Comparison of ENCODE assay signal across 18 cellular contexts in genomic region chr6:36627141-36627540, GRCh38. TPM values are rescaled to one million over a fixed set of nuclear protein-coding genes. Genes with fewer than 3 reads are reported as not detected.
DNase-seq lines count a peak whose midpoint lies in the region; TF ChIP-seq lines count a peak whose summit lies in the region.
"Had no signal": no experiment of that assay in that cellular context is flagged by ENCODE, and none has a peak within 500 bp of the region (broad histone marks: within the 10 kb centered on the region; RNA-seq: fewer than 3 reads in every experiment).

No MANE protein-coding gene starts in this region.

- no peak overlapping the region for H3K14ac ChIP-seq in H9 (ENCODE audit: insufficient read depth, low read length)

- no peak overlapping the region for H3T11ph ChIP-seq in H9 (ENCODE audit: low read length)

- H3K36me3 ChIP-seq in muscle layer of colon (ENCODE audit: insufficient read depth, low read length) (no peaks in the 10 kb centered on the region), stomach smooth muscle (ENCODE audit: control insufficient read depth in 2 of 2, insufficient read depth in 2 of 2, low read length in 2 of 2) (no peaks in the 10 kb centered on the region), BE2C (no peaks in the 10 kb centered on the region)
- H3K36me3 ChIP-seq: pancreas had no signal

- H3K4me1 Mint-ChIP-seq in H9: peaks cover 2 to 6% of the 10 kb centered on the region in 2 experiments

- H4K91ac ChIP-seq in H9 (ENCODE audit: insufficient read length, low read depth, low read length): no peak overlapping the region

- H3K27ac Mint-ChIP-seq in H9: peak overlapping the region in 2 of 3 experiments; percentile 40 to 66; a peak in 3 of 7 replicates

- CTCF ChIA-PET in GM10248 (lab: Yijun Ruan, JAX): interaction anchor here (0.9 to 2.6 kb wide), 11 partner anchors 9 to 149 kb away, joined by 3 to 17 read pairs (median 3); no protein-coding TSS in a partner anchor

- H4K20me1 ChIP-seq in H9 (ENCODE audit: control insufficient read depth, insufficient read depth, insufficient read length): no peaks in the 10 kb centered on the region

- H3K23me2 ChIP-seq in H9 (ENCODE audit: insufficient read length, low read depth, low read length, poor library complexity, severe bottlenecking): no peaks in the 10 kb centered on the region

- H3K23ac ChIP-seq in H9 (ENCODE audit: insufficient read length, low read depth, low read length): no peak overlapping the region

- POLR2A ChIA-PET in GM10248 (lab: Yijun Ruan, JAX): interaction anchor here (1.4 kb wide), 1 partner anchor 52 kb away, joined by 6 read pairs; the partner anchor contains the start of gene CDKN1A

- H4K5ac ChIP-seq in H9 (ENCODE audit: insufficient read length, low read depth, low read length): no peak overlapping the region

- no peak for TF ChIP-seq CTCF in H9 (conservative IDR thresholded peaks at IDR 0.05)
- TF ChIP-seq CTCF in GM10248 (IDR thresholded peaks at IDR 0.05; ENCODE audit: control extremely low read depth, extremely low read depth, low read depth, missing control alignments): no peak
- TF ChIP-seq CTCF in BE2C (IDR thresholded peaks at IDR 0.05; ENCODE audit: low read depth, low read length): no peak

- H3K4me3 ChIP-seq in muscle layer of colon (ENCODE audit: low read depth in 1 of 2, low read length in 2 of 2) (no peak overlapping the region), stomach smooth muscle (ENCODE audit: low read length in 2 of 2) (peak overlapping the region in 1 of 2 donors; percentile 2), BE2C (ENCODE audit: low read depth, low read length) (no peak overlapping the region)
- H3K4me3 ChIP-seq: pancreas had no signal

- no peak overlapping the region for H2AK5ac ChIP-seq in H9 (ENCODE audit: insufficient read length, low read length)

- no peaks in the 10 kb centered on the region for H3K9me3 ChIP-seq in H9 (ENCODE audit: control insufficient read depth, low read depth, low read length)
- H3K9me3 ChIP-seq in muscle layer of colon (ENCODE audit: low read length): no peaks in the 10 kb centered on the region
- no peaks in the 10 kb centered on the region for H3K9me3 ChIP-seq in stomach smooth muscle (ENCODE audit: control insufficient read depth in 2 of 2, low read length in 2 of 2)
- H3K9me3 ChIP-seq in BE2C: no peaks in the 10 kb centered on the region
- H3K9me3 ChIP-seq: pancreas had no signal

- no peak overlapping the region for H3K56ac ChIP-seq in H9 (ENCODE audit: insufficient read length, low read depth, low read length)

- DNase-seq in H9 (no peak), MV-4-11 (lab: John Stamatoyannopoulos, UW) (no peak), T-helper 9 cell (no peak), GM10248 (ENCODE audit: extremely low spot score) (no peak), BE2C (no peak)
- DNase-seq: activated CD4-positive, alpha-beta T cell treated with anti-CD3 and anti-CD28 coated beads, Interleukin-2, amount 50 U/mL, for 48 hours; activated naive CD4-positive, alpha-beta T cell treated with anti-CD3 and anti-CD28 coated beads, Interleukin-2, amount 50 U/mL, for 16 hours; COR-L47; cortex of kidney; H7; NCI-H1048; NCI-H510A had no signal

- no peak overlapping the region for H3K9ac ChIP-seq in H9 (ENCODE audit: extremely low read depth, insufficient read length, low read length)
- H3K9ac ChIP-seq in muscle layer of colon (ENCODE audit: low read length): no peak overlapping the region
- no peak overlapping the region for H3K9ac ChIP-seq in stomach smooth muscle (ENCODE audit: low read length in 2 of 2)

- no peak overlapping the region for H2AFZ ChIP-seq in H9 (ENCODE audit: low read length)

- H3K79me1 ChIP-seq in H9 (ENCODE audit: insufficient read depth, low read depth, low read length, poor library complexity, severe bottlenecking): no peaks in the 10 kb centered on the region

- no CpG with 5 or more reads among the region's 5 CpGs for WGBS in H9 (ENCODE audit: extremely low coverage, insufficient read length, low lambda C conversion rate)

- no peak overlapping the region for H3K27ac ChIP-seq in H9 (ENCODE audit: insufficient read length, low read depth, low read length)
- H3K27ac ChIP-seq in cingulate gyrus (ENCODE audit: low read depth, low read length): peak overlapping the region; percentile 39
- peak overlapping the region; percentile 73 for H3K27ac ChIP-seq in muscle layer of colon (ENCODE audit: low read depth, low read length)
- peak overlapping the region; percentile 55 for H3K27ac ChIP-seq in stomach smooth muscle (ENCODE audit: low read length)
- H3K27ac ChIP-seq: VCaP had no signal

- no peak overlapping the region for H3K4me2 ChIP-seq in H9 (ENCODE audit: insufficient read depth, insufficient read length, low read length)

- H2BK5ac ChIP-seq in H9 (ENCODE audit: insufficient read length, low read length): no peak overlapping the region

- no peak overlapping the region for H3K18ac ChIP-seq in H9 (ENCODE audit: insufficient read length, low read depth, low read length)

- H2BK20ac ChIP-seq in H9 (ENCODE audit: low read depth, low read length, poor library complexity, severe bottlenecking): no peak overlapping the region

- no peak overlapping the region for H2BK15ac ChIP-seq in H9 (ENCODE audit: low read depth, low read length)

- H3K4ac ChIP-seq in H9 (ENCODE audit: low read depth, low read length): no peak overlapping the region

- H3K27me3 ChIP-seq in H9 (ENCODE audit: insufficient read depth, low read length) (no peaks in the 10 kb centered on the region), muscle layer of colon (ENCODE audit: control insufficient read depth in 1 of 2, insufficient read depth in 2 of 2, low read length in 2 of 2) (no peaks in the 10 kb centered on the region), stomach smooth muscle (ENCODE audit: control insufficient read depth in 1 of 2, insufficient read depth in 2 of 2, low read length in 2 of 2) (no peaks in the 10 kb centered on the region), BE2C (no peaks in the 10 kb centered on the region)
- H3K27me3 ChIP-seq: foreskin keratinocyte, pancreas had no signal

- no peaks in the 10 kb centered on the region for H3K9me3 Mint-ChIP-seq in H9

- peaks cover 7% of the 10 kb centered on the region for H3K27me3 Mint-ChIP-seq in H9 (ENCODE audit: low read depth)

- H3K4me1 ChIP-seq in H9 (ENCODE audit: insufficient read depth, low read length) (no peaks in the 10 kb centered on the region), muscle layer of colon (ENCODE audit: insufficient read depth, low read length) (peaks cover 26% of the 10 kb centered on the region), stomach smooth muscle (ENCODE audit: control insufficient read depth, insufficient read depth, low read length) (peaks cover 28% of the 10 kb centered on the region), BE2C (no peaks in the 10 kb centered on the region)

- no peaks in the 10 kb centered on the region for H3K79me2 ChIP-seq in H9 (ENCODE audit: insufficient read depth, low read length)

- no peak overlapping the region for H2BK120ac ChIP-seq in H9 (ENCODE audit: low read depth, low read length, poor library complexity, severe bottlenecking)

- H3K4me3 Mint-ChIP-seq in H9: no peak overlapping the region

- H2BK12ac ChIP-seq in H9 (ENCODE audit: insufficient read length, low read depth, low read length): no peak overlapping the region

- H4K8ac ChIP-seq in H9 (replicated peaks; ENCODE audit: insufficient read length, low read depth, low read length): no peak overlapping the region

- H3K36me3 Mint-ChIP-seq in H9 (ENCODE audit: insufficient read depth in 1 of 3, low read depth in 3 of 3): no peaks in the 10 kb centered on the region

RNA-seq across cellular contexts. Expression of gene SRSF3, which starts 33.0 kb away (rescaled TPM):
- total RNA-seq in H9 (2021): 954 and 960 TPM in 2 replicates
- polyA plus RNA-seq in BE2C (2012; ENCODE audit: insufficient read depth, insufficient read length, low read depth): 375 TPM

RNA-seq across cellular contexts. Expression of gene CDKN1A, which starts 51.4 kb away (rescaled TPM):
- 17.4 and 19.1 TPM in 2 replicates for total RNA-seq in H9 (2021)
- 43.3 TPM for polyA plus RNA-seq in BE2C (2012; ENCODE audit: insufficient read depth, insufficient read length, low read depth)
